In genomic region chr11:67272327-67273259, GRCh38 we compare ENCODE assay signal across 9 cellular contexts. TPM values are rescaled to one million over a fixed set of nuclear protein-coding genes. Genes with fewer than 3 reads are reported as not detected.
A peak's percentile ranks its signal among the peaks of the same experiment; 100 is the strongest.
DNase-seq lines count a peak whose midpoint lies in the region; ATAC-seq and TF ChIP-seq lines count a peak whose summit lies in the region.
"Had no signal": no experiment of that assay in that cellular context is flagged by ENCODE, and none has a peak within 500 bp of the region (broad histone marks: within the 10 kb centered on the region; RNA-seq: fewer than 3 reads in every experiment).

No MANE protein-coding gene starts in this region.

- H3K27ac Mint-ChIP-seq in activated T-helper 2 cell treated with anti-CD3 and anti-CD28 coated beads, Interferon-gamma antibody, Interleukin-2, Interleukin-4, amounts not matched to agents 10 μg/mL and 5 μg/mL and 100 μg/mL, durations not matched to agents 14 hours and 24 hours and 36 hours: peak overlapping the region; percentile 97

- H3K4me1 ChIP-seq in left lung (peaks cover 82 to 100% of the 10 kb centered on the region in 2 donors), BE2C (peaks cover 45% of the 10 kb centered on the region)

- H3K27me3 ChIP-seq in left lung (no peaks in the 10 kb centered on the region), BE2C (no peaks in the 10 kb centered on the region)

- intact Hi-C loops in activated T-helper 2 cell treated with anti-CD3 and anti-CD28 coated beads, Interferon-gamma antibody, Interleukin-2, Interleukin-4, amounts not matched to agents 10 μg/mL and 5 μg/mL and 100 μg/mL, durations not matched to agents 14 hours and 24 hours and 36 hours (cut with micrococcal nuclease): loop anchor here (5.0 kb wide), 2 partner anchors 130 to 235 kb away; partner anchors contain the start of genes CDK2AP2, PITPNM1, PPP1CA and TBC1D10C
- intact Hi-C loops in left lung (cut with DNase I): no loop called here

- H3K27ac ChIP-seq in left lung (peak overlapping the region; percentile 66 to 100), temporal lobe (ENCODE audit: low read depth, low read length) (peak overlapping the region; percentile 27)

- TF ChIP-seq CTCF in left lung (IDR thresholded peaks at IDR 0.05): no peak
- TF ChIP-seq CTCF in BE2C (IDR thresholded peaks at IDR 0.05; ENCODE audit: low read depth, low read length): no peak

- peaks cover 85% of the 10 kb centered on the region for H3K36me3 Mint-ChIP-seq in activated T-helper 2 cell treated with anti-CD3 and anti-CD28 coated beads, Interferon-gamma antibody, Interleukin-2, Interleukin-4, amounts not matched to agents 10 μg/mL and 5 μg/mL and 100 μg/mL, durations not matched to agents 14 hours and 24 hours and 36 hours (ENCODE audit: low read depth)

- H3K4me3 Mint-ChIP-seq in activated T-helper 2 cell treated with anti-CD3 and anti-CD28 coated beads, Interferon-gamma antibody, Interleukin-2, Interleukin-4, amounts not matched to agents 10 μg/mL and 5 μg/mL and 100 μg/mL, durations not matched to agents 14 hours and 24 hours and 36 hours (ENCODE audit: low read depth): peak overlapping the region; percentile 94

- no peaks in the 10 kb centered on the region for H3K27me3 Mint-ChIP-seq in activated T-helper 2 cell treated with anti-CD3 and anti-CD28 coated beads, Interferon-gamma antibody, Interleukin-2, Interleukin-4, amounts not matched to agents 10 μg/mL and 5 μg/mL and 100 μg/mL, durations not matched to agents 14 hours and 24 hours and 36 hours (ENCODE audit: low read depth)

- no peaks in the 10 kb centered on the region for H3K9me3 ChIP-seq in left lung
- no peaks in the 10 kb centered on the region for H3K9me3 ChIP-seq in BE2C

- H3K36me3 ChIP-seq in left lung (peaks cover 0 to 35% of the 10 kb centered on the region in 2 donors), BE2C (peaks cover 21% of the 10 kb centered on the region)

- no peak for DNase-seq in activated CD4-positive, CD25-positive, alpha-beta regulatory T cell treated with anti-CD3 and anti-CD28 coated beads, Interleukin-2, amount 50 U/mL, for 72 hours
- peak; percentile 27 for DNase-seq in activated T-helper 2 cell treated with anti-CD3 and anti-CD28 coated beads, Interferon-gamma antibody, Interleukin-2, Interleukin-4, amounts not matched to agents 10 μg/mL and 5 μg/mL and 100 μg/mL, durations not matched to agents 14 hours and 24 hours and 36 hours (ENCODE audit: low spot score)
- DNase-seq in left lung: peak; percentile 32 to 67
- no peak for DNase-seq in BE2C
- DNase-seq: SW 1271 had no signal

- ATAC-seq in activated CD4-positive, CD25-positive, alpha-beta regulatory T cell treated with anti-CD3 and anti-CD28 coated beads, Interleukin-2, amount 50 U/mL, for 24 hours: peak; percentile 25 to 26
- no peak for ATAC-seq in left lung
- no peak for ATAC-seq in GM21737 (IDR thresholded peaks at IDR 0.05; ENCODE audit: unreplicated experiment)
- no peak for ATAC-seq in GM18511 (IDR thresholded peaks at IDR 0.05; ENCODE audit: unreplicated experiment)

- H3K9me3 Mint-ChIP-seq in activated T-helper 2 cell treated with anti-CD3 and anti-CD28 coated beads, Interferon-gamma antibody, Interleukin-2, Interleukin-4, amounts not matched to agents 10 μg/mL and 5 μg/mL and 100 μg/mL, durations not matched to agents 14 hours and 24 hours and 36 hours: no peaks in the 10 kb centered on the region

- peaks cover 66% of the 10 kb centered on the region for H3K4me1 Mint-ChIP-seq in activated T-helper 2 cell treated with anti-CD3 and anti-CD28 coated beads, Interferon-gamma antibody, Interleukin-2, Interleukin-4, amounts not matched to agents 10 μg/mL and 5 μg/mL and 100 μg/mL, durations not matched to agents 14 hours and 24 hours and 36 hours (ENCODE audit: low read depth)

- H3K4me3 ChIP-seq in left lung (peak overlapping the region in 1 of 2 donors; percentile 76), BE2C (ENCODE audit: low read depth, low read length) (no peak overlapping the region)

RNA-seq across cellular contexts. Expression of gene GRK2, which starts 6.3 kb away (rescaled TPM):
- total RNA-seq in activated T-helper 2 cell treated with anti-CD3 and anti-CD28 coated beads, Interferon-gamma antibody, Interleukin-2, Interleukin-4, amounts not matched to agents 10 μg/mL and 5 μg/mL and 100 μg/mL, durations not matched to agents 14 hours and 24 hours and 36 hours: 282 and 287 TPM in 2 replicates
- 100 to 1,000 TPM in 1 of 2 donors, 10 to 100 TPM in 1; 55.2 to 118 TPM for total RNA-seq in left lung
- 49.2 TPM for total RNA-seq in temporal lobe
- 272 TPM for polyA plus RNA-seq in BE2C (2012; ENCODE audit: insufficient read depth, insufficient read length, low read depth)

RNA-seq across cellular contexts. Expression of gene ANKRD13D, which starts 16.5 kb away (rescaled TPM):
- 119 and 135 TPM in 2 replicates for total RNA-seq in activated T-helper 2 cell treated with anti-CD3 and anti-CD28 coated beads, Interferon-gamma antibody, Interleukin-2, Interleukin-4, amounts not matched to agents 10 μg/mL and 5 μg/mL and 100 μg/mL, durations not matched to agents 14 hours and 24 hours and 36 hours
- total RNA-seq in left lung: 10 to 100 TPM; 48.0 to 81.2 TPM
- 39.1 TPM for total RNA-seq in temporal lobe
- polyA plus RNA-seq in BE2C (2012; ENCODE audit: insufficient read depth, insufficient read length, low read depth): 133 TPM

RNA-seq across cellular contexts. Expression of gene SSH3, which starts 30.7 kb away (rescaled TPM):
- 12.1 and 16.2 TPM in 2 replicates for total RNA-seq in activated T-helper 2 cell treated with anti-CD3 and anti-CD28 coated beads, Interferon-gamma antibody, Interleukin-2, Interleukin-4, amounts not matched to agents 10 μg/mL and 5 μg/mL and 100 μg/mL, durations not matched to agents 14 hours and 24 hours and 36 hours
- total RNA-seq in left lung (10 to 100 TPM; 28.7 to 44.9 TPM), temporal lobe (7.9 TPM)
- 3.9 TPM for polyA plus RNA-seq in BE2C (2012; ENCODE audit: insufficient read depth, insufficient read length, low read depth)

Comparison
In these comparisons a context has a peak if more than half of its experiments do, and no peak if none do; other contexts are left out.
1. ATAC-seq: peak in activated CD4-positive, CD25-positive, alpha-beta regulatory T cell treated with anti-CD3 and anti-CD28 coated beads, Interleukin-2, amount 50 U/mL, for 24 hours (2 of 2); none in left lung (single experiment), GM21737 (single experiment) and GM18511 (single experiment).
2. DNase-seq: peak in activated T-helper 2 cell treated with anti-CD3 and anti-CD28 coated beads, Interferon-gamma antibody, Interleukin-2, Interleukin-4, amounts not matched to agents 10 μg/mL and 5 μg/mL and 100 μg/mL, durations not matched to agents 14 hours and 24 hours and 36 hours (single experiment) and left lung (2 of 2); none in activated CD4-positive, CD25-positive, alpha-beta regulatory T cell treated with anti-CD3 and anti-CD28 coated beads, Interleukin-2, amount 50 U/mL, for 72 hours (single experiment) and BE2C (single experiment).